19 cellular contexts compared by ENCODE assay signal in the genomic region with DNA sequence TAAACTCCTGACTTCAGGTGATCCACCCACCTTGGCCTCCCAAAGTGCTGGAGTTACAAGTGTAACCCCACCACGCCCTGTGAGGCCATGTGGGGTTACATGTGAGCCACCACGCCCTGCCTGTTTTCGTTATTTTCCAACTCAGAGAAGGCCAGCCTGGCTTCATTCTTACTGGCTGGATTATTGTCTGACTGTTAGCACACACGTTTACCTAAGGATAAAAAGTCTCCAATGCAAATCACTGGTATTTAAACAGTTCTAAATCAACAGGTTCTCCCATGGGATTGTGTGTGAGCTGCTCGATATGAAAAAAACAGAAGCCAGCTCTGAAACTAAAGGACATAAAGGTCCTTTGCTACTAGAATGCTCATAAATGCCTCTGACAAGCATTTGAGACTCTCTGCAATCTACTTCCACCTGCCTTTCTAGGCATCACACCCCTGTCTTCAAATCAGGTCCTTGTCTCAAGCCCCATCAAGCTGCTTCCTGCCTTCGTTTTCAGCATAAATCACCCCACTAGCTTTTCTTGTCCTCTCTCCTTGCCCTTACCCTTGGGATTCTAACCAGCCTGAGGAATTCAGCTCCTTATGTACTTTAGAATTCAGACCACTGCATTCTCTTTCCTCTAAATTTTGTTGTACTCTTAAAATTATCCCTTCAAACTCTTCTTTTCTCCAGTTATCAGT.
DNase-seq lines count a peak whose midpoint lies in the region; ATAC-seq, FAIRE-seq and TF ChIP-seq lines count a peak whose summit lies in the region.
"Had no signal": no experiment of that assay in that cellular context is flagged by ENCODE, and none has a peak within 500 bp of the region (broad histone marks: within the 10 kb centered on the region; RNA-seq: fewer than 3 reads in every experiment).

No MANE protein-coding gene starts in this region.

- H3K4me3 ChIP-seq in IMR-90 (ENCODE audit: insufficient read depth, low read depth, low read length) (no peak overlapping the region), endothelial cell of umbilical vein (replicated peaks in 1 of 3; ENCODE audit: insufficient read depth in 1 of 3, low read depth in 1 of 3, low read length in 3 of 3) (no peak overlapping the region), Peyer's patch (no peak overlapping the region)
- H3K4me3 ChIP-seq: lower lobe of right lung, SJCRH30, upper lobe of left lung had no signal

- H3K9me3 Mint-ChIP-seq in H9 (peaks cover 25 to 28% of the 10 kb centered on the region in 2 experiments), nephron progenitor cell (peaks cover 28% of the 10 kb centered on the region)
- H3K9me3 Mint-ChIP-seq in activated CD8-positive, alpha-beta memory T cell treated with anti-CD3 and anti-CD28 coated beads, Interleukin-2, amount 10 ng/mL, durations not matched to agents 7 days and 5 days (ENCODE audit: low read depth) = peaks cover 15% of the 10 kb centered on the region
- peaks cover 21% of the 10 kb centered on the region for H3K9me3 Mint-ChIP-seq in activated naive CD4-positive, alpha-beta T cell treated with anti-CD3 and anti-CD28 coated beads for 36 hours

- H3K36me3 ChIP-seq in IMR-90 (ENCODE audit: control insufficient read depth, insufficient read depth, low read length) (no peaks in the 10 kb centered on the region), endothelial cell of umbilical vein (ENCODE audit: control insufficient read depth in 2 of 2, extremely low read depth in 1 of 2, insufficient read depth in 2 of 2, low read length in 2 of 2) (no peaks in the 10 kb centered on the region), Peyer's patch (no peaks in the 10 kb centered on the region)
- H3K36me3 ChIP-seq: lower lobe of right lung, SJCRH30, upper lobe of left lung had no signal

- H3K9ac ChIP-seq in H9 (ENCODE audit: extremely low read depth, insufficient read length, low read length) (no peak overlapping the region), IMR-90 (ENCODE audit: low read depth, low read length) (no peak overlapping the region), endothelial cell of umbilical vein (replicated peaks; ENCODE audit: extremely low read depth, insufficient read depth, low read length) (no peak overlapping the region)

- H3K27ac Mint-ChIP-seq in H9 (peak overlapping the region in 2 of 3 experiments; percentile 59 to 90; a peak in 3 of 7 replicates), nephron progenitor cell (peak overlapping the region; percentile 95)
- no peak overlapping the region for H3K27ac Mint-ChIP-seq in activated CD8-positive, alpha-beta memory T cell treated with anti-CD3 and anti-CD28 coated beads, Interleukin-2, amount 10 ng/mL, durations not matched to agents 7 days and 5 days
- no peak overlapping the region for H3K27ac Mint-ChIP-seq in activated naive CD4-positive, alpha-beta T cell treated with anti-CD3 and anti-CD28 coated beads for 36 hours

- TF ChIP-seq CTCF in H9 (conservative IDR thresholded peaks at IDR 0.05) (no peak), IMR-90 (conservative IDR thresholded peaks at IDR 0.05; ENCODE audit: low read depth, low read length) (no peak), endothelial cell of umbilical vein (IDR thresholded peaks at IDR 0.05; ENCODE audit: extremely low read depth in 1 of 2, insufficient read depth in 1 of 2, low read depth in 1 of 2, low read length in 2 of 2) (no peak), nephron progenitor cell (IDR thresholded peaks at IDR 0.05) (no peak), Peyer's patch (IDR thresholded peaks at IDR 0.05) (no peak)

- no peak overlapping the region for H2BK20ac ChIP-seq in H9 (ENCODE audit: low read depth, low read length, poor library complexity, severe bottlenecking)
- H2BK20ac ChIP-seq in IMR-90 (ENCODE audit: low read depth, low read length) = no peak overlapping the region

- no peak overlapping the region; a peak in 2 of 5 replicates for H3K4me3 Mint-ChIP-seq in H9
- H3K4me3 Mint-ChIP-seq in nephron progenitor cell = peak overlapping the region; percentile 7
- H3K4me3 Mint-ChIP-seq in activated CD8-positive, alpha-beta memory T cell treated with anti-CD3 and anti-CD28 coated beads, Interleukin-2, amount 10 ng/mL, durations not matched to agents 7 days and 5 days = no peak overlapping the region
- H3K4me3 Mint-ChIP-seq in activated naive CD4-positive, alpha-beta T cell treated with anti-CD3 and anti-CD28 coated beads for 36 hours = no peak overlapping the region

- in situ Hi-C loops in IMR-90 (cut with MboI; ENCODE audit: low sequenced_read_pairs) = no loop called here

- H4K20me1 ChIP-seq in H9 (ENCODE audit: control insufficient read depth, insufficient read depth, insufficient read length) = no peaks in the 10 kb centered on the region
- no peaks in the 10 kb centered on the region for H4K20me1 ChIP-seq in IMR-90 (ENCODE audit: insufficient read depth, low read length)
- H4K20me1 ChIP-seq in endothelial cell of umbilical vein (replicated peaks; ENCODE audit: control insufficient read depth, extremely low read depth, insufficient read depth, low read length) = no peaks in the 10 kb centered on the region

- no CpG with 5 or more reads among the region's 6 CpGs for WGBS in H9 (ENCODE audit: extremely low coverage, insufficient read length, low lambda C conversion rate)
- 63% methylated on average over 2 of the region's 6 CpGs; no CpG with 5 or more reads in 1 of the 2 experiments for WGBS in IMR-90 (ENCODE audit: extremely low coverage in 2 of 2, insufficient read length in 1 of 2), 2 experiments

- no peak overlapping the region for H2AFZ ChIP-seq in H9 (ENCODE audit: low read length)
- H2AFZ ChIP-seq in IMR-90 (replicated peaks; ENCODE audit: low read length, poor library complexity) = no peak overlapping the region
- H2AFZ ChIP-seq in endothelial cell of umbilical vein (ENCODE audit: low read depth, low read length) = no peak overlapping the region

- H3K79me1 ChIP-seq in H9 (ENCODE audit: insufficient read depth, low read depth, low read length, poor library complexity, severe bottlenecking) (no peaks in the 10 kb centered on the region), IMR-90 (ENCODE audit: low read depth in 1 of 2, low read length in 2 of 2) (no peaks in the 10 kb centered on the region)

- H2AK5ac ChIP-seq in H9 (ENCODE audit: insufficient read length, low read length) = no peak overlapping the region
- H2AK5ac ChIP-seq in IMR-90 (ENCODE audit: low read depth, low read length) = no peak overlapping the region

- H3K56ac ChIP-seq in H9 (ENCODE audit: insufficient read length, low read depth, low read length) (no peak overlapping the region), IMR-90 (ENCODE audit: extremely low read depth, insufficient read depth, low read length) (no peak overlapping the region)

- no peak overlapping the region for H3T11ph ChIP-seq in H9 (ENCODE audit: low read length)

- no peaks in the 10 kb centered on the region for H3K9me1 ChIP-seq in IMR-90 (ENCODE audit: insufficient read depth, low read length)
- H3K9me1 ChIP-seq in endothelial cell of umbilical vein (replicated peaks; ENCODE audit: control insufficient read depth, extremely low read depth, insufficient read depth, low read length) = no peaks in the 10 kb centered on the region

- TF ChIP-seq POLR2A in IMR-90 (IDR thresholded peaks at IDR 0.05; ENCODE audit: low read depth, low read length) (no peak), endothelial cell of umbilical vein (IDR thresholded peaks at IDR 0.05; ENCODE audit: low read depth, low read length) (no peak), Peyer's patch (IDR thresholded peaks at IDR 0.05) (no peak)

- H3K14ac ChIP-seq in H9 (ENCODE audit: insufficient read depth, low read length) (0 out of 2 replicates have a peak overlapping the region, but pooled peaks have one; percentile 8), IMR-90 (replicated peaks; ENCODE audit: low read depth, low read length) (no peak overlapping the region)

- no peaks in the 10 kb centered on the region for H3K27me3 ChIP-seq in H9 (ENCODE audit: insufficient read depth, low read length)
- H3K27me3 ChIP-seq in IMR-90 (ENCODE audit: control insufficient read depth, insufficient read depth, low read length) = no peaks in the 10 kb centered on the region
- no peaks in the 10 kb centered on the region for H3K27me3 ChIP-seq in endothelial cell of umbilical vein (ENCODE audit: control insufficient read depth in 2 of 2, insufficient read depth in 2 of 2, low read length in 2 of 2)
- no peaks in the 10 kb centered on the region for H3K27me3 ChIP-seq in Peyer's patch
- H3K27me3 ChIP-seq: SJCRH30, upper lobe of left lung had no signal

- POLR2A ChIA-PET in IMR-90 (lab: Charles Lee; ENCODE audit: unreplicated experiment) (no interaction called here), endothelial cell of umbilical vein (lab: Charles Lee) (no interaction called here)

- H3K4ac ChIP-seq in H9 (ENCODE audit: low read depth, low read length) (no peak overlapping the region), IMR-90 (ENCODE audit: low read depth, low read length) (no peak overlapping the region)

- FAIRE-seq in endothelial cell of umbilical vein (lab: Jason Lieb, UNC) = no peak

- H4K91ac ChIP-seq in H9 (ENCODE audit: insufficient read length, low read depth, low read length) (peak overlapping the region; percentile 62), IMR-90 (ENCODE audit: insufficient read depth, low read depth, low read length) (no peak overlapping the region)

- H3K27me3 Mint-ChIP-seq in H9 (ENCODE audit: low read depth) = peaks cover 8% of the 10 kb centered on the region
- no peaks in the 10 kb centered on the region for H3K27me3 Mint-ChIP-seq in nephron progenitor cell (ENCODE audit: low read depth, poor library complexity)
- no peaks in the 10 kb centered on the region for H3K27me3 Mint-ChIP-seq in activated CD8-positive, alpha-beta memory T cell treated with anti-CD3 and anti-CD28 coated beads, Interleukin-2, amount 10 ng/mL, durations not matched to agents 7 days and 5 days
- peaks cover 1% of the 10 kb centered on the region for H3K27me3 Mint-ChIP-seq in activated naive CD4-positive, alpha-beta T cell treated with anti-CD3 and anti-CD28 coated beads for 36 hours (ENCODE audit: low read depth)

- no peak overlapping the region for H2BK12ac ChIP-seq in H9 (ENCODE audit: insufficient read length, low read depth, low read length)

- H3K79me2 ChIP-seq in H9 (ENCODE audit: insufficient read depth, low read length) (no peaks in the 10 kb centered on the region), endothelial cell of umbilical vein (ENCODE audit: control insufficient read depth, insufficient read depth, low read length) (no peaks in the 10 kb centered on the region)

- H2BK120ac ChIP-seq in H9 (ENCODE audit: low read depth, low read length, poor library complexity, severe bottlenecking) (no peak overlapping the region), IMR-90 (ENCODE audit: low read depth, low read length) (no peak overlapping the region)

- H3K23me2 ChIP-seq in H9 (ENCODE audit: insufficient read length, low read depth, low read length, poor library complexity, severe bottlenecking) = no peaks in the 10 kb centered on the region

- BruUV-seq in IMR-90 (replicated peaks; lab: Mats Ljungman, UMichigan) = no TSS peak
- BruUV-seq in endothelial cell of umbilical vein (replicated peaks; lab: Mats Ljungman, UMichigan) = no TSS peak

- H2AK9ac ChIP-seq in IMR-90 (replicated peaks; ENCODE audit: low read depth, low read length, poor library complexity) = no peak overlapping the region

- H3K4me2 ChIP-seq in H9 (ENCODE audit: insufficient read depth, insufficient read length, low read length) = no peak overlapping the region
- no peak overlapping the region for H3K4me2 ChIP-seq in IMR-90 (ENCODE audit: low read depth, low read length)
- H3K4me2 ChIP-seq in endothelial cell of umbilical vein (ENCODE audit: insufficient read depth, low read length) = no peak overlapping the region

- H4K8ac ChIP-seq in H9 (replicated peaks; ENCODE audit: insufficient read length, low read depth, low read length) (no peak overlapping the region), IMR-90 (ENCODE audit: low read depth in 2 of 2, low read length in 2 of 2) (no peak overlapping the region)

- H3K36me3 Mint-ChIP-seq in H9 (ENCODE audit: insufficient read depth in 1 of 3, low read depth in 3 of 3) (peaks cover 23 to 28% (median 25%) of the 10 kb centered on the region in 3 experiments), nephron progenitor cell (ENCODE audit: low read depth) (peaks cover 15% of the 10 kb centered on the region)
- H3K36me3 Mint-ChIP-seq in activated CD8-positive, alpha-beta memory T cell treated with anti-CD3 and anti-CD28 coated beads, Interleukin-2, amount 10 ng/mL, durations not matched to agents 7 days and 5 days = peaks cover 24% of the 10 kb centered on the region
- H3K36me3 Mint-ChIP-seq in activated naive CD4-positive, alpha-beta T cell treated with anti-CD3 and anti-CD28 coated beads for 36 hours (ENCODE audit: low read depth) = peaks cover 7% of the 10 kb centered on the region

- no peak overlapping the region for H3K18ac ChIP-seq in H9 (ENCODE audit: insufficient read length, low read depth, low read length)
- no peak overlapping the region for H3K18ac ChIP-seq in IMR-90 (ENCODE audit: low read depth, low read length)

- H3K9me3 ChIP-seq in H9 (ENCODE audit: control insufficient read depth, low read depth, low read length) (peaks cover 10% of the 10 kb centered on the region), IMR-90 (ENCODE audit: control insufficient read depth, insufficient read depth, low read length) (peaks cover 9% of the 10 kb centered on the region), endothelial cell of umbilical vein (replicated peaks; ENCODE audit: control insufficient read depth, insufficient read depth, low read length) (peaks cover 3% of the 10 kb centered on the region), Peyer's patch (peaks cover 0 to 10% (median 4%) of the 10 kb centered on the region in 4 donors)

- dilution Hi-C loops in IMR-90 (cut with HindIII; ENCODE audit: low sequenced_read_pairs, unreplicated experiment) = no loop called here
- dilution Hi-C loops in endothelial cell of umbilical vein (cut with MboI; ENCODE audit: extremely low pct_ligation_motif_present, low sequenced_read_pairs) = no loop called here

- H3K4me1 Mint-ChIP-seq in H9 (peaks cover 47 to 50% of the 10 kb centered on the region in 2 experiments), nephron progenitor cell (peaks cover 51% of the 10 kb centered on the region)
- H3K4me1 Mint-ChIP-seq in activated CD8-positive, alpha-beta memory T cell treated with anti-CD3 and anti-CD28 coated beads, Interleukin-2, amount 10 ng/mL, durations not matched to agents 7 days and 5 days = peaks cover 3% of the 10 kb centered on the region
- peaks cover 7% of the 10 kb centered on the region for H3K4me1 Mint-ChIP-seq in activated naive CD4-positive, alpha-beta T cell treated with anti-CD3 and anti-CD28 coated beads for 36 hours (ENCODE audit: low read depth)

- DNase-seq in H9 (no peak), IMR-90 (no peak), endothelial cell of umbilical vein (ENCODE audit: low read depth, low spot score) (peak; percentile 35), nephron progenitor cell (peak; percentile 5), Peyer's patch (no peak)
- no peak for DNase-seq in activated CD8-positive, alpha-beta memory T cell treated with anti-CD3 and anti-CD28 coated beads, Interleukin-2, amount 10 ng/mL, durations not matched to agents 7 days and 5 days
- DNase-seq in activated naive CD4-positive, alpha-beta T cell treated with anti-CD3 and anti-CD28 coated beads for 36 hours = no peak
- DNase-seq: activated naive CD4-positive, alpha-beta T cell treated with Interleukin-2 at 50 U/mL for 16 hours; AML-193; central memory CD4-positive, alpha-beta T cell; EL; lower lobe of right lung; NCI-H187; NCI-H510A; SJCRH30; stimulated activated CD4-positive, alpha-beta T cell treated with anti-CD3 and anti-CD28 coated beads, Interleukin-2, amount 100 ng/mL, for 24 hours; stimulated activated naive CD4-positive, alpha-beta T cell treated with Interleukin-2 at 50 U/mL for 16 hours; upper lobe of left lung had no signal

- H3K27ac ChIP-seq in H9 (ENCODE audit: insufficient read length, low read depth, low read length) (peak overlapping the region; percentile 11), IMR-90 (ENCODE audit: insufficient read depth, low read length) (no peak overlapping the region), endothelial cell of umbilical vein (ENCODE audit: insufficient read depth, low read depth, low read length) (no peak overlapping the region), Peyer's patch (no peak overlapping the region)
- H3K27ac ChIP-seq: lower lobe of right lung, SJCRH30, upper lobe of left lung, VCaP had no signal

- H3K23ac ChIP-seq in H9 (ENCODE audit: insufficient read length, low read depth, low read length) (no peak overlapping the region), IMR-90 (ENCODE audit: low read depth, low read length) (0 out of 2 replicates have a peak overlapping the region, but pooled peaks have one; percentile 45)

- H4K5ac ChIP-seq in H9 (ENCODE audit: insufficient read length, low read depth, low read length) (no peak overlapping the region), IMR-90 (ENCODE audit: low read depth, low read length) (no peak overlapping the region)

- no peak for TF ChIP-seq RAD21 in IMR-90 (IDR thresholded peaks at IDR 0.05; ENCODE audit: low read length)

- H3K4me1 ChIP-seq in H9 (ENCODE audit: insufficient read depth, low read length) (peaks cover 34% of the 10 kb centered on the region), IMR-90 (ENCODE audit: control insufficient read depth, insufficient read depth, low read length) (peaks cover under 1% of the 10 kb centered on the region), endothelial cell of umbilical vein (ENCODE audit: control insufficient read depth, extremely low read depth, insufficient read depth, low read length) (peaks cover 29% of the 10 kb centered on the region), Peyer's patch (no peaks in the 10 kb centered on the region)

- no peak for ATAC-seq in IMR-90 (ENCODE audit: low read depth)
- no peak for ATAC-seq in activated CD8-positive, alpha-beta memory T cell treated with anti-CD3 and anti-CD28 coated beads, Interleukin-2, amount 10 ng/mL, durations not matched to agents 7 days and 5 days
- ATAC-seq: lower lobe of right lung had no signal

- H2BK15ac ChIP-seq in H9 (ENCODE audit: low read depth, low read length) (no peak overlapping the region), IMR-90 (ENCODE audit: low read depth, low read length) (no peak overlapping the region; the same call in 2 of the 3 replicates)

- intact Hi-C loops in IMR-90 (cut with micrococcal nuclease) = no loop called here
- intact Hi-C loops in endothelial cell of umbilical vein (cut with micrococcal nuclease) = loop anchor here (5.0 kb wide), 2 partner anchors 35 to 150 kb away; no protein-coding TSS in a partner anchor
- intact Hi-C loops in activated naive CD4-positive, alpha-beta T cell treated with anti-CD3 and anti-CD28 coated beads for 36 hours (cut with micrococcal nuclease) = no loop called here

- CTCF ChIA-PET in IMR-90 (lab: Yijun Ruan, JAX) (no interaction called here), endothelial cell of umbilical vein (lab: Charles Lee) (interaction anchor here (1.0 to 1.2 kb wide), 4 partner anchors 16 to 259 kb away, joined by 3 to 4 read pairs (median 3); no protein-coding TSS in a partner anchor)
- CTCF ChIA-PET in activated CD8-positive, alpha-beta memory T cell treated with anti-CD3 and anti-CD28 coated beads, Interleukin-2, amount 10 ng/mL, durations not matched to agents 7 days and 5 days (lab: Charles Lee) = no interaction called here
- CTCF ChIA-PET in activated naive CD4-positive, alpha-beta T cell treated with anti-CD3 and anti-CD28 coated beads for 36 hours (lab: Charles Lee) = interaction anchor here (0.9 to 1.0 kb wide), 2 partner anchors 13 to 68 kb away, joined by 3 read pairs; no protein-coding TSS in a partner anchor

- H2BK5ac ChIP-seq in H9 (ENCODE audit: insufficient read length, low read length) (no peak overlapping the region), IMR-90 (ENCODE audit: low read depth, low read length, poor library complexity, severe bottlenecking) (no peak overlapping the region)

Comparison
In these comparisons a context has a peak if more than half of its experiments do, and no peak if none do; other contexts are left out.
1. DNase-seq: peak in endothelial cell of umbilical vein (single experiment) and nephron progenitor cell (single experiment); none in H9 (single experiment), IMR-90 (single experiment), Peyer's patch (0 of 3), activated CD8-positive, alpha-beta memory T cell treated with anti-CD3 and anti-CD28 coated beads, Interleukin-2, amount 10 ng/mL, durations not matched to agents 7 days and 5 days (single experiment) and activated naive CD4-positive, alpha-beta T cell treated with anti-CD3 and anti-CD28 coated beads for 36 hours (single experiment).
2. H3K27ac Mint-ChIP-seq: peak in H9 (2 of 3) and nephron progenitor cell (single experiment); none in activated CD8-positive, alpha-beta memory T cell treated with anti-CD3 and anti-CD28 coated beads, Interleukin-2, amount 10 ng/mL, durations not matched to agents 7 days and 5 days (single experiment) and activated naive CD4-positive, alpha-beta T cell treated with anti-CD3 and anti-CD28 coated beads for 36 hours (single experiment).
3. CTCF ChIA-PET loops: an anchor here in endothelial cell of umbilical vein (1.0 to 1.2 kb wide) and activated naive CD4-positive, alpha-beta T cell treated with anti-CD3 and anti-CD28 coated beads for 36 hours (0.9 to 1.0 kb wide); none called in IMR-90 and activated CD8-positive, alpha-beta memory T cell treated with anti-CD3 and anti-CD28 coated beads, Interleukin-2, amount 10 ng/mL, durations not matched to agents 7 days and 5 days.